10 cellular contexts compared by ENCODE assay signal in genomic region chr15:96354731-96355560, GRCh38. TPM values are rescaled to one million over a fixed set of nuclear protein-coding genes. Genes with fewer than 3 reads are reported as not detected.
DNase-seq lines count a peak whose midpoint lies in the region; ATAC-seq and TF ChIP-seq lines count a peak whose summit lies in the region.
"Had no signal": no experiment of that assay in that cellular context is flagged by ENCODE, and none has a peak within 500 bp of the region (broad histone marks: within the 10 kb centered on the region; RNA-seq: fewer than 3 reads in every experiment).

No MANE protein-coding gene starts in this region.

- CTCF ChIA-PET in activated naive CD4-positive, alpha-beta T cell treated with anti-CD3 and anti-CD28 coated beads, Interleukin-2, amount 10 ng/mL, durations not matched to agents 7 days and 5 days (lab: Charles Lee) = interaction anchor here (1.1 to 1.9 kb wide), 2 partner anchors 8 to 28 kb away, joined by 3 to 6 read pairs; no protein-coding TSS in a partner anchor

- peaks cover 28% of the 10 kb centered on the region for H3K4me1 Mint-ChIP-seq in CD14-positive monocyte
- peaks cover 23% of the 10 kb centered on the region for H3K4me1 Mint-ChIP-seq in activated naive CD4-positive, alpha-beta T cell treated with anti-CD3 and anti-CD28 coated beads, Interleukin-2, amount 10 ng/mL, durations not matched to agents 7 days and 5 days
- peaks cover 23% of the 10 kb centered on the region for H3K4me1 Mint-ChIP-seq in activated T-cell treated with anti-CD3 and anti-CD28 coated beads, Interleukin-2, amount 50 U/mL, for 4 hours (ENCODE audit: low read depth)

- intact Hi-C loops in CD14-positive monocyte (cut with micrococcal nuclease) = loop anchor here (10.0 kb wide), 1 partner anchor 880 kb away; no protein-coding TSS in a partner anchor

- peaks cover 0 to 68% (median 27%) of the 10 kb centered on the region in 3 donors for H3K27me3 Mint-ChIP-seq in CD14-positive monocyte (ENCODE audit: low read depth in 3 of 3)
- no peaks in the 10 kb centered on the region for H3K27me3 Mint-ChIP-seq in activated naive CD4-positive, alpha-beta T cell treated with anti-CD3 and anti-CD28 coated beads, Interleukin-2, amount 10 ng/mL, durations not matched to agents 7 days and 5 days
- H3K27me3 Mint-ChIP-seq in activated T-cell treated with anti-CD3 and anti-CD28 coated beads, Interleukin-2, amount 50 U/mL, for 4 hours (ENCODE audit: low read depth) = peaks cover 63% of the 10 kb centered on the region

- ATAC-seq in esophagus mucosa = peak; percentile 60
- ATAC-seq in omental fat pad (ENCODE audit: low FRiP score) = peak; percentile 53
- ATAC-seq in GM19452 (IDR thresholded peaks at IDR 0.05; ENCODE audit: unreplicated experiment) = no peak
- no peak for ATAC-seq in activated T-cell treated with anti-CD3 and anti-CD28 coated beads, Interleukin-2, amount 50 U/mL, for 4 hours
- ATAC-seq in HG02798 (IDR thresholded peaks at IDR 0.05; ENCODE audit: poor library complexity, unreplicated experiment) = no peak
- ATAC-seq: naive thymus-derived CD4-positive, alpha-beta T cell had no signal

- H3K4me3 Mint-ChIP-seq in CD14-positive monocyte = no peak overlapping the region
- no peak overlapping the region for H3K4me3 Mint-ChIP-seq in activated naive CD4-positive, alpha-beta T cell treated with anti-CD3 and anti-CD28 coated beads, Interleukin-2, amount 10 ng/mL, durations not matched to agents 7 days and 5 days
- no peak overlapping the region for H3K4me3 Mint-ChIP-seq in activated T-cell treated with anti-CD3 and anti-CD28 coated beads, Interleukin-2, amount 50 U/mL, for 4 hours

- DNase-seq in CD14-positive monocyte (ENCODE audit: low spot score) = no peak
- peak; percentile 37 for DNase-seq in NOMO-1 treated with dmso at 0.1 percent for 144 hours (lab: John Stamatoyannopoulos, UW; ENCODE audit: unreplicated experiment)
- no peak for DNase-seq in omental fat pad (ENCODE audit: low spot score)
- DNase-seq in activated naive CD4-positive, alpha-beta T cell treated with anti-CD3 and anti-CD28 coated beads, Interleukin-2, amount 10 ng/mL, durations not matched to agents 7 days and 5 days = no peak
- DNase-seq in activated T-cell treated with anti-CD3 and anti-CD28 coated beads, Interleukin-2, amount 50 U/mL, for 4 hours = no peak
- DNase-seq: naive thymus-derived CD4-positive, alpha-beta T cell; SHP77 had no signal

- TF ChIP-seq CTCF in CD14-positive monocyte (IDR thresholded peaks at IDR 0.05) (peak; percentile 11), omental fat pad (IDR thresholded peaks at IDR 0.05) (peak in 2 of 3 donors; percentile 16 to 46)

- H3K9me3 Mint-ChIP-seq in CD14-positive monocyte = peaks cover 2 to 50% (median 24%) of the 10 kb centered on the region in 7 donors
- peaks cover 3% of the 10 kb centered on the region for H3K9me3 Mint-ChIP-seq in activated naive CD4-positive, alpha-beta T cell treated with anti-CD3 and anti-CD28 coated beads, Interleukin-2, amount 10 ng/mL, durations not matched to agents 7 days and 5 days
- H3K9me3 Mint-ChIP-seq in activated T-cell treated with anti-CD3 and anti-CD28 coated beads, Interleukin-2, amount 50 U/mL, for 4 hours = no peaks in the 10 kb centered on the region

- no peak overlapping the region for H3K27ac Mint-ChIP-seq in CD14-positive monocyte
- H3K27ac Mint-ChIP-seq in activated naive CD4-positive, alpha-beta T cell treated with anti-CD3 and anti-CD28 coated beads, Interleukin-2, amount 10 ng/mL, durations not matched to agents 7 days and 5 days = no peak overlapping the region
- H3K27ac Mint-ChIP-seq: naive thymus-derived CD4-positive, alpha-beta T cell had no signal

- H3K36me3 Mint-ChIP-seq in CD14-positive monocyte = peaks cover 4 to 16% of the 10 kb centered on the region in 2 donors
- peaks cover 4% of the 10 kb centered on the region for H3K36me3 Mint-ChIP-seq in activated naive CD4-positive, alpha-beta T cell treated with anti-CD3 and anti-CD28 coated beads, Interleukin-2, amount 10 ng/mL, durations not matched to agents 7 days and 5 days
- H3K36me3 Mint-ChIP-seq in activated T-cell treated with anti-CD3 and anti-CD28 coated beads, Interleukin-2, amount 50 U/mL, for 4 hours (ENCODE audit: insufficient read depth) = no peaks in the 10 kb centered on the region

RNA-seq across cellular contexts. Expression of gene NR2F2, which starts 24.4 kb away (rescaled TPM):
- polyA plus RNA-seq in CD14-positive monocyte = not detected
- total RNA-seq in esophagus mucosa (6.9 TPM), omental fat pad (10 to 100 TPM in 3 of 4 donors, 1 to 10 TPM in 1; 8.9 to 41.8 (median 20.1) TPM)
- total RNA-seq in activated T-cell treated with anti-CD3 and anti-CD28 coated beads, Interleukin-2, amount 50 U/mL, for 4 hours = under 1 TPM; 0.13 to 0.24 (median 0.15) TPM
- total RNA-seq: naive thymus-derived CD4-positive, alpha-beta T cell had no signal
- polyA plus RNA-seq: naive thymus-derived CD4-positive, alpha-beta T cell had no signal

Comparison
In these comparisons a context has a peak if more than half of its experiments do, and no peak if none do; other contexts are left out.
1. ATAC-seq: peak in esophagus mucosa (single experiment) and omental fat pad (single experiment); none in GM19452 (single experiment), activated T-cell treated with anti-CD3 and anti-CD28 coated beads, Interleukin-2, amount 50 U/mL, for 4 hours (0 of 2) and HG02798 (single experiment).